In genomic region chr7:149090397-149091195, GRCh38 we compare ENCODE assay signal across 8 cellular contexts. TPM values are rescaled to one million over a fixed set of nuclear protein-coding genes. Genes with fewer than 3 reads are reported as not detected.
DNase-seq lines count a peak whose midpoint lies in the region; ATAC-seq lines count a peak whose summit lies in the region.

TSS of gene ZNF786 (minus strand) at chr7:149090718. CDS start at chr7:149090640, 78 bp downstream.

- peaks cover 32% of the 10 kb centered on the region for H3K36me3 ChIP-seq in mesodermal cell (ENCODE audit: control insufficient read depth, insufficient read depth, low read length)

- H3K27ac ChIP-seq in mesodermal cell (ENCODE audit: low read depth, low read length, severe bottlenecking): peak within 1 kb of the TSS; percentile 88

- no peaks in the 10 kb centered on the region for H3K27me3 Mint-ChIP-seq in effector memory CD8-positive, alpha-beta T cell

- H3K27ac Mint-ChIP-seq in effector memory CD8-positive, alpha-beta T cell: peak within 1 kb of the TSS; percentile 97 to 100

- 0% methylated on average over 47 to 60 of the region's 77 CpGs for WGBS in mesodermal cell (ENCODE audit: insufficient coverage in 2 of 2), 2 experiments

- peaks cover 20% of the 10 kb centered on the region for H3K36me3 Mint-ChIP-seq in effector memory CD8-positive, alpha-beta T cell (ENCODE audit: insufficient read depth)

- H3K9me3 Mint-ChIP-seq in effector memory CD8-positive, alpha-beta T cell: no peaks in the 10 kb centered on the region

- peak; percentile 78 for ATAC-seq in GM19468 (IDR thresholded peaks at IDR 0.05; ENCODE audit: extremely low read depth, unreplicated experiment)
- ATAC-seq in effector memory CD8-positive, alpha-beta T cell (replicated peaks): peak; percentile 85

- peaks cover 15 to 25% of the 10 kb centered on the region in 2 donors for H3K4me1 Mint-ChIP-seq in effector memory CD8-positive, alpha-beta T cell (ENCODE audit: low read depth in 2 of 2)

- H3K4me3 ChIP-seq in mesodermal cell (ENCODE audit: extremely low read depth, insufficient read depth, low read length, poor library complexity, severe bottlenecking): peak within 1 kb of the TSS; percentile 80

- peak; percentile 88 for DNase-seq in COR-L47 (lab: John Stamatoyannopoulos, UW)
- DNase-seq in HS-27A (ENCODE audit: low read depth): peak; percentile 1
- peak; percentile 65 for DNase-seq in NK-92 (lab: John Stamatoyannopoulos, UW; ENCODE audit: unreplicated experiment)
- DNase-seq in activated CD8-positive, alpha-beta memory T cell treated with anti-CD3 and anti-CD28 coated beads for 24 hours: peak; percentile 97
- peak; percentile 86 to 89 (median 87) for DNase-seq in effector memory CD8-positive, alpha-beta T cell
- peak; percentile 82 for DNase-seq in stimulated activated CD8-positive, alpha-beta memory T cell treated with anti-CD3 and anti-CD28 coated beads, Interleukin-15, amount 100 ng/mL, for 24 hours (ENCODE audit: low read depth)

- no peaks in the 10 kb centered on the region for H3K9me3 ChIP-seq in mesodermal cell (ENCODE audit: control insufficient read depth, low read length)

- no peaks in the 10 kb centered on the region for H3K4me1 ChIP-seq in mesodermal cell (ENCODE audit: control insufficient read depth, insufficient read depth, low read length, poor library complexity, severe bottlenecking)

- H3K4me3 Mint-ChIP-seq in effector memory CD8-positive, alpha-beta T cell: peak within 1 kb of the TSS; percentile 88 to 99

RNA-seq across cellular contexts. Expression of gene ZNF786, which starts in this region (rescaled TPM):
- polyA plus RNA-seq in mesodermal cell (2013, experiment 1 of 2): 6.4 TPM
- 4.7 TPM for polyA plus RNA-seq in mesodermal cell (2013, experiment 2 of 2)

Comparison
In these comparisons a context has a peak if more than half of its experiments do, and no peak if none do; other contexts are left out.
1. Peak in every context shown above with its lines: DNase-seq, ATAC-seq, H3K4me3 ChIP-seq and H3K27ac ChIP-seq.
2. DNase-seq: peak in every context shown above with its lines; median percentile 97 in activated CD8-positive, alpha-beta memory T cell treated with anti-CD3 and anti-CD28 coated beads for 24 hours; 88 in COR-L47; 87 in effector memory CD8-positive, alpha-beta T cell; 82 in stimulated activated CD8-positive, alpha-beta memory T cell treated with anti-CD3 and anti-CD28 coated beads, Interleukin-15, amount 100 ng/mL, for 24 hours; 65 in NK-92; 1 in HS-27A.